ENCODE assay signal across 1 cellular context in genomic region chr15:89690276-89691218, GRCh38.
TF ChIP-seq lines count a peak whose summit lies in the region.

TSS of gene PEX11A (minus strand) at chr15:89690754. CDS start at chr15:89690632, 122 bp downstream.
TSS of gene WDR93 (plus strand) at chr15:89690811. CDS start at chr15:89701747, 10,936 bp downstream.

TF ChIP-seq in HepG2, 621 proteins besides CTCF, POLR2A, EP300 and RAD21 (continued from another document and continues in another):
- TF ChIP-seq HNF1A (IDR thresholded peaks at IDR 0.05; ENCODE audit: low read depth) (no peak), HNF1A (CRISPR knock-in tag; IDR thresholded peaks at IDR 0.05; ENCODE audit: borderline replicate concordance) (0 out of 2 replicates have a peak, but pooled peaks have one; percentile 20), HBP1 (CRISPR knock-in tag; IDR thresholded peaks at IDR 0.05; ENCODE audit: low read depth) (peak; percentile 89), ZNF17 (CRISPR knock-in tag; IDR thresholded peaks at IDR 0.05) (no peak), AKAP8 (CRISPR knock-in tag; IDR thresholded peaks at IDR 0.05) (no peak), ZNF205 (CRISPR knock-in tag; IDR thresholded peaks at IDR 0.05) (peak; percentile 55; the same call in 1 of the 2 replicates), ELK4 (CRISPR knock-in tag; IDR thresholded peaks at IDR 0.05; ENCODE audit: borderline replicate concordance) (no peak), SIN3A (IDR thresholded peaks at IDR 0.05; ENCODE audit: borderline replicate concordance, low read depth, low read length) (0 out of 2 replicates have a peak, but pooled peaks have one; percentile 74), GPBP1L1 (CRISPR knock-in tag; IDR thresholded peaks at IDR 0.05) (no peak), GABPA (IDR thresholded peaks at IDR 0.05; ENCODE audit: low read depth, low read length) (peak; percentile 89), GABPA (CRISPR knock-in tag; IDR thresholded peaks at IDR 0.05; ENCODE audit: low read depth) (peak; percentile 96), NCOR1 (IDR thresholded peaks at IDR 0.05; ENCODE audit: borderline replicate concordance, low read length) (no peak; the same call in 1 of the 2 replicates), ZBTB14 (CRISPR knock-in tag; IDR thresholded peaks at IDR 0.05) (no peak), CAMTA2 (CRISPR knock-in tag; IDR thresholded peaks at IDR 0.05; ENCODE audit: borderline replicate concordance) (no peak), CSRNP1 (CRISPR knock-in tag; IDR thresholded peaks at IDR 0.05) (no peak), SKI (IDR thresholded peaks at IDR 0.05; ENCODE audit: partially characterized antibody) (no peak), ZNF20 (CRISPR knock-in tag; IDR thresholded peaks at IDR 0.05) (no peak), PHF5A (CRISPR knock-in tag; IDR thresholded peaks at IDR 0.05; ENCODE audit: low read depth, unreplicated experiment) (no peak), MYC (CRISPR knock-in tag; IDR thresholded peaks at IDR 0.05; ENCODE audit: borderline replicate concordance) (peak; percentile 73; the same call in 1 of the 2 replicates), KDM6A (CRISPR knock-in tag; IDR thresholded peaks at IDR 0.05; ENCODE audit: low read depth) (no peak), IRF1 (CRISPR knock-in tag; IDR thresholded peaks at IDR 0.05; ENCODE audit: low read depth) (no peak), ZNF713 (CRISPR knock-in tag; IDR thresholded peaks at IDR 0.05) (no peak), ZNF138 (CRISPR knock-in tag; IDR thresholded peaks at IDR 0.05; ENCODE audit: low read depth) (0 out of 2 replicates have a peak, but pooled peaks have one; percentile 52), TGIF2 (CRISPR knock-in tag; IDR thresholded peaks at IDR 0.05) (peak; percentile 54), PPARG (CRISPR knock-in tag; conservative IDR thresholded peaks at IDR 0.05) (peak; percentile 63), NCOA5 (CRISPR knock-in tag; IDR thresholded peaks at IDR 0.05) (no peak), IRX3 (CRISPR knock-in tag; IDR thresholded peaks at IDR 0.05; ENCODE audit: borderline replicate concordance, low read depth) (no peak), ZNF407 (CRISPR knock-in tag; IDR thresholded peaks at IDR 0.05; ENCODE audit: not compliant biosample characterization) (no peak), CENPBD1 (CRISPR knock-in tag; IDR thresholded peaks at IDR 0.05; ENCODE audit: borderline replicate concordance, low read depth) (no peak), DMAP1 (CRISPR knock-in tag; IDR thresholded peaks at IDR 0.05) (peak; percentile 51; the same call in 1 of the 2 replicates), ZNF234 (CRISPR knock-in tag; conservative IDR thresholded peaks at IDR 0.05) (no peak), KDM2A (CRISPR knock-in tag; IDR thresholded peaks at IDR 0.05; ENCODE audit: borderline replicate concordance, low read depth) (peak; percentile 76; the same call in 1 of the 2 replicates)
